ENCODE assay signal across 9 cellular contexts in genomic region chr9:136666364-136667216, GRCh38. TPM values are rescaled to one million over a fixed set of nuclear protein-coding genes. Genes with fewer than 3 reads are reported as not detected.
DNase-seq lines count a peak whose midpoint lies in the region; ATAC-seq, FAIRE-seq and TF ChIP-seq lines count a peak whose summit lies in the region.
"Had no signal": no experiment of that assay in that cellular context is flagged by ENCODE, and none has a peak within 500 bp of the region (broad histone marks: within the 10 kb centered on the region; RNA-seq: fewer than 3 reads in every experiment).

No MANE protein-coding gene starts in this region.

- H3K4me2 ChIP-seq in endothelial cell of umbilical vein (ENCODE audit: insufficient read depth, low read length), result peak overlapping the region; percentile 40
- peak overlapping the region; percentile 93 for H3K4me2 ChIP-seq in neuronal stem cell (ENCODE audit: insufficient read depth, low read length, poor library complexity, severe bottlenecking)

- H3K79me1 ChIP-seq in neuronal stem cell (ENCODE audit: low read depth, low read length), result peaks cover 2% of the 10 kb centered on the region

- POLR2A ChIA-PET in CD4-positive, alpha-beta memory T cell (lab: Charles Lee; ENCODE audit: partially characterized antibody), result interaction anchor here (1.1 kb wide), 1 partner anchor 181 kb away, joined by 3 read pairs; no protein-coding TSS in a partner anchor
- POLR2A ChIA-PET in Panc1 (lab: Charles Lee) (interaction anchor here (0.6 kb wide), 1 partner anchor 247 kb away, joined by 3 read pairs; no protein-coding TSS in a partner anchor), endothelial cell of umbilical vein (lab: Charles Lee) (interaction anchor here (1.6 to 9.9 kb wide), 2 partner anchors 11 to 20 kb away, joined by 9 to 161 read pairs; no protein-coding TSS in a partner anchor)

- H2AFZ ChIP-seq in endothelial cell of umbilical vein (ENCODE audit: low read depth, low read length), result no peak overlapping the region
- H2AFZ ChIP-seq in neuronal stem cell (ENCODE audit: low read length), result peak overlapping the region; percentile 76

- H3K27ac ChIP-seq in CD4-positive, alpha-beta memory T cell (ENCODE audit: low read depth, low read length), result no peak overlapping the region
- 0 out of 2 replicates have a peak overlapping the region, but pooled peaks have one; percentile 7 for H3K27ac ChIP-seq in Panc1 (ENCODE audit: low read length)
- peak overlapping the region; percentile 78 for H3K27ac ChIP-seq in endothelial cell of umbilical vein (ENCODE audit: insufficient read depth, low read depth, low read length)
- H3K27ac ChIP-seq in neuronal stem cell (replicated peaks; ENCODE audit: low read length), result no peak overlapping the region

- no peak overlapping the region for H3K4ac ChIP-seq in neuronal stem cell (ENCODE audit: low read length)

- peaks cover 80% of the 10 kb centered on the region for H3K79me2 ChIP-seq in endothelial cell of umbilical vein (ENCODE audit: control insufficient read depth, insufficient read depth, low read length)

- peaks cover 0 to 6% (median 0%) of the 10 kb centered on the region in 4 donors for H3K4me1 Mint-ChIP-seq in CD4-positive, alpha-beta memory T cell

- peak overlapping the region; percentile 90 for H2BK5ac ChIP-seq in neuronal stem cell (ENCODE audit: low read length)

- BruUV-seq in Panc1 (replicated peaks; lab: Mats Ljungman, UMichigan) (no TSS peak), endothelial cell of umbilical vein (replicated peaks; lab: Mats Ljungman, UMichigan) (no TSS peak)

- H3K23ac ChIP-seq in neuronal stem cell (ENCODE audit: low read depth, low read length, poor library complexity), result peak overlapping the region; percentile 73

- in situ Hi-C loops in Panc1 (cut with HindIII; ENCODE audit: low pct_unique_long_range_greater_than_20kb, low sequenced_read_pairs), result no loop called here

- peak; percentile 5 for TF ChIP-seq POLR2A in endothelial cell of umbilical vein (IDR thresholded peaks at IDR 0.05; ENCODE audit: low read depth, low read length)

- H2BK12ac ChIP-seq in neuronal stem cell (ENCODE audit: low read length), result peak overlapping the region; percentile 10

- H3K18ac ChIP-seq in neuronal stem cell (ENCODE audit: low read length), result peak overlapping the region; percentile 87

- H3K27me3 Mint-ChIP-seq in CD4-positive, alpha-beta memory T cell, result peaks cover 2 to 7% of the 10 kb centered on the region in 2 donors

- H3K9me3 Mint-ChIP-seq in CD4-positive, alpha-beta memory T cell, result no peaks in the 10 kb centered on the region

- H3K36me3 Mint-ChIP-seq in CD4-positive, alpha-beta memory T cell, result no peaks in the 10 kb centered on the region

- H4K8ac ChIP-seq in neuronal stem cell (ENCODE audit: low read depth, low read length), result peak overlapping the region; percentile 17

- H3K27ac Mint-ChIP-seq in CD4-positive, alpha-beta memory T cell, result no peak overlapping the region

- intact Hi-C loops in CD4-positive, alpha-beta memory T cell (cut with micrococcal nuclease), result no loop called here
- intact Hi-C loops in Panc1 (cut with micrococcal nuclease; ENCODE audit: unreplicated experiment), result no loop called here
- intact Hi-C loops in endothelial cell of umbilical vein (cut with micrococcal nuclease), result no loop called here

- H3K9ac ChIP-seq in endothelial cell of umbilical vein (replicated peaks; ENCODE audit: extremely low read depth, insufficient read depth, low read length) (peak overlapping the region; percentile 79), neuronal stem cell (ENCODE audit: low read depth, low read length, poor library complexity) (peak overlapping the region; percentile 86)

- H3K9me1 ChIP-seq in endothelial cell of umbilical vein (replicated peaks; ENCODE audit: control insufficient read depth, extremely low read depth, insufficient read depth, low read length), result no peaks in the 10 kb centered on the region

- dilution Hi-C loops in endothelial cell of umbilical vein (cut with MboI; ENCODE audit: extremely low pct_ligation_motif_present, low sequenced_read_pairs), result no loop called here

- no CpG with 5 or more reads among the region's 36 CpGs for WGBS in neuronal stem cell (ENCODE audit: extremely low coverage in 2 of 2, insufficient read length in 2 of 2, insufficient replicate concordance in 1 of 2), 2 donors

- peak overlapping the region; percentile 92 for H2BK15ac ChIP-seq in neuronal stem cell (ENCODE audit: low read length)

- FAIRE-seq in endothelial cell of umbilical vein (lab: Jason Lieb, UNC), result peak; percentile 43

- H3K27me3 ChIP-seq in CD4-positive, alpha-beta memory T cell (ENCODE audit: insufficient read depth, low read length), result no peaks in the 10 kb centered on the region
- H3K27me3 ChIP-seq in Panc1 (ENCODE audit: control insufficient read depth, insufficient read depth, low read length) (no peaks in the 10 kb centered on the region), endothelial cell of umbilical vein (ENCODE audit: control insufficient read depth in 2 of 2, insufficient read depth in 2 of 2, low read length in 2 of 2) (no peaks in the 10 kb centered on the region), neuronal stem cell (ENCODE audit: control insufficient read depth in 3 of 3, insufficient read depth in 3 of 3, low read depth in 1 of 3, low read length in 3 of 3) (peaks cover 0 to 22% (median 0%) of the 10 kb centered on the region in 3 experiments)

- DNase-seq in CD4-positive, alpha-beta memory T cell, result no peak
- DNase-seq in Panc1 (ENCODE audit: low read depth, low spot score), result no peak
- DNase-seq in endothelial cell of umbilical vein (ENCODE audit: low read depth, low spot score), result peak; percentile 39
- no peak for DNase-seq in neuronal stem cell (ENCODE audit: low spot score)
- no peak for DNase-seq in DMS114 treated with DMSO at 0.1 percent for 48 hours (lab: John Stamatoyannopoulos, UW; ENCODE audit: unreplicated experiment)

- H3K4me3 ChIP-seq in CD4-positive, alpha-beta memory T cell (ENCODE audit: low read length in 2 of 2), result no peak overlapping the region
- H3K4me3 ChIP-seq in Panc1 (ENCODE audit: low read depth in 2 of 2, low read length in 2 of 2), result peak overlapping the region; percentile 34 to 38
- peak overlapping the region; percentile 54 to 83 (median 65) for H3K4me3 ChIP-seq in endothelial cell of umbilical vein (replicated peaks in 1 of 3; ENCODE audit: insufficient read depth in 1 of 3, low read depth in 1 of 3, low read length in 3 of 3)
- H3K4me3 ChIP-seq in neuronal stem cell (ENCODE audit: low read length in 2 of 2), result peak overlapping the region; percentile 44 to 85
- H3K4me3 ChIP-seq: mucosa of descending colon had no signal

- ATAC-seq in Panc1, result no peak
- no peak for ATAC-seq in GM18517 (IDR thresholded peaks at IDR 0.05; ENCODE audit: unreplicated experiment)
- ATAC-seq in GM18909 (IDR thresholded peaks at IDR 0.05; ENCODE audit: poor library complexity, unreplicated experiment), result no peak
- no peak for ATAC-seq in GM18861 (IDR thresholded peaks at IDR 0.05; ENCODE audit: unreplicated experiment)
- ATAC-seq: mucosa of descending colon had no signal

- no peak overlapping the region for H2BK120ac ChIP-seq in neuronal stem cell (ENCODE audit: low read depth, low read length)

- peak overlapping the region in 6 of 8 donors; percentile 17 to 53 (median 38) for H3K4me3 Mint-ChIP-seq in CD4-positive, alpha-beta memory T cell

- TF ChIP-seq CTCF in Panc1 (IDR thresholded peaks at IDR 0.05) (no peak), endothelial cell of umbilical vein (IDR thresholded peaks at IDR 0.05; ENCODE audit: extremely low read depth in 1 of 2, insufficient read depth in 1 of 2, low read depth in 1 of 2, low read length in 2 of 2) (no peak)

- H4K20me1 ChIP-seq in endothelial cell of umbilical vein (replicated peaks; ENCODE audit: control insufficient read depth, extremely low read depth, insufficient read depth, low read length), result no peaks in the 10 kb centered on the region

- no peak overlapping the region for H4K91ac ChIP-seq in neuronal stem cell (ENCODE audit: low read depth, low read length, poor library complexity)

- no peaks in the 10 kb centered on the region for H3K36me3 ChIP-seq in CD4-positive, alpha-beta memory T cell (ENCODE audit: insufficient read depth, low read length)
- no peaks in the 10 kb centered on the region for H3K36me3 ChIP-seq in Panc1 (ENCODE audit: control insufficient read depth, insufficient read depth, low read length)
- H3K36me3 ChIP-seq in endothelial cell of umbilical vein (ENCODE audit: control insufficient read depth in 2 of 2, extremely low read depth in 1 of 2, insufficient read depth in 2 of 2, low read length in 2 of 2), result peaks cover 32 to 66% of the 10 kb centered on the region in 2 experiments
- H3K36me3 ChIP-seq in neuronal stem cell (replicated peaks in 1 of 2; ENCODE audit: control insufficient read depth in 2 of 2, insufficient read depth in 2 of 2, low read length in 2 of 2), result no peaks in the 10 kb centered on the region

- H3K4me1 ChIP-seq in CD4-positive, alpha-beta memory T cell (ENCODE audit: insufficient read depth, low read length), result peaks cover 5% of the 10 kb centered on the region
- H3K4me1 ChIP-seq in Panc1 (ENCODE audit: control insufficient read depth, insufficient read depth, low read length) (peaks cover 39% of the 10 kb centered on the region), endothelial cell of umbilical vein (ENCODE audit: control insufficient read depth, extremely low read depth, insufficient read depth, low read length) (peaks cover 24% of the 10 kb centered on the region), neuronal stem cell (ENCODE audit: control insufficient read depth in 2 of 2, insufficient read depth in 1 of 2, low read depth in 1 of 2, low read length in 2 of 2) (peaks cover 16 to 37% of the 10 kb centered on the region in 2 donors)

- CTCF ChIA-PET in CD4-positive, alpha-beta memory T cell (lab: Charles Lee; ENCODE audit: partially characterized antibody), result no interaction called here
- CTCF ChIA-PET in Panc1 (lab: Charles Lee) (no interaction called here), endothelial cell of umbilical vein (lab: Charles Lee) (interaction anchor here (7.2 kb wide), 1 partner anchor 21 kb away, joined by 90 read pairs; no protein-coding TSS in a partner anchor)

- peak overlapping the region; percentile 48 for H2AK5ac ChIP-seq in neuronal stem cell (ENCODE audit: low read depth, low read length)

- peak overlapping the region; percentile 17 for H3K14ac ChIP-seq in neuronal stem cell (ENCODE audit: low read length)

- H3K9me3 ChIP-seq in CD4-positive, alpha-beta memory T cell (ENCODE audit: control insufficient read depth in 1 of 2, low read length in 2 of 2), result no peaks in the 10 kb centered on the region
- H3K9me3 ChIP-seq in Panc1 (ENCODE audit: control insufficient read depth, insufficient read depth, low read depth, low read length), result no peaks in the 10 kb centered on the region
- H3K9me3 ChIP-seq in endothelial cell of umbilical vein (replicated peaks; ENCODE audit: control insufficient read depth, insufficient read depth, low read length), result no peaks in the 10 kb centered on the region
- no peaks in the 10 kb centered on the region for H3K9me3 ChIP-seq in neuronal stem cell (replicated peaks in 1 of 2; ENCODE audit: control insufficient read depth in 2 of 2, insufficient read depth in 1 of 2, low read depth in 1 of 2, low read length in 2 of 2)
- H3K9me3 ChIP-seq: mucosa of descending colon had no signal

RNA-seq across cellular contexts. Expression of gene EGFL7, which starts 3.9 kb away (rescaled TPM):
- total RNA-seq in CD4-positive, alpha-beta memory T cell, result not detected
- polyA plus RNA-seq in CD4-positive, alpha-beta memory T cell, result under 1 TPM in 1 of 2 donors, not detected in 1; 0.64 TPM
- total RNA-seq in Panc1 (2021; ENCODE audit: unreplicated experiment), result 42.3 TPM
- 81.9 TPM for polyA plus RNA-seq in Panc1 (2012; ENCODE audit: insufficient read length)
- total RNA-seq in endothelial cell of umbilical vein, result 1,042 and 1,043 TPM in 2 replicates
- polyA plus RNA-seq in endothelial cell of umbilical vein, result 1,377 and 1,605 TPM in 2 replicates
- 566 and 776 TPM in 2 replicates for polyA plus RNA-seq in endothelial cell of umbilical vein (2011; cell fraction: cytosol; rRNA removed)
- polyA plus RNA-seq in endothelial cell of umbilical vein (2011; cell fraction: nucleus; rRNA removed), result 1,080 and 1,467 TPM in 2 replicates
- polyA plus RNA-seq in endothelial cell of umbilical vein (2012), result 359 and 413 TPM in 2 replicates
- polyA minus RNA-seq in endothelial cell of umbilical vein, result 208 and 351 TPM in 2 replicates
- 15.5 TPM for polyA minus RNA-seq in endothelial cell of umbilical vein (2011; cell fraction: cytosol; rRNA and poly(A)+ RNA removed)
- polyA minus RNA-seq in endothelial cell of umbilical vein (2011; cell fraction: nucleus; rRNA and poly(A)+ RNA removed), result 236 and 523 TPM in 2 replicates
- 33.1 TPM for polyA plus RNA-seq in neuronal stem cell (2013, experiment 1 of 2)
- 32.0 TPM for polyA plus RNA-seq in neuronal stem cell (2013, experiment 2 of 2)

RNA-seq across cellular contexts. Expression of gene AGPAT2, which starts 20.7 kb away (rescaled TPM):
- total RNA-seq in CD4-positive, alpha-beta memory T cell, result 1 to 10 TPM; 6.9 to 7.8 TPM
- polyA plus RNA-seq in CD4-positive, alpha-beta memory T cell, result 10 to 100 TPM; 16.2 to 20.6 TPM
- total RNA-seq in Panc1 (2021; ENCODE audit: unreplicated experiment) (77.9 TPM), endothelial cell of umbilical vein (43.0 and 45.5 TPM in 2 replicates)
- 118 TPM for polyA plus RNA-seq in Panc1 (2012; ENCODE audit: insufficient read length)
- polyA plus RNA-seq in endothelial cell of umbilical vein, result 55.3 and 72.1 TPM in 2 replicates
- 31.4 and 42.0 TPM in 2 replicates for polyA plus RNA-seq in endothelial cell of umbilical vein (2011; cell fraction: cytosol; rRNA removed)
- polyA plus RNA-seq in endothelial cell of umbilical vein (2011; cell fraction: nucleus; rRNA removed), result 33.3 and 33.9 TPM in 2 replicates
- 26.9 and 34.8 TPM in 2 replicates for polyA plus RNA-seq in endothelial cell of umbilical vein (2012)
- 25.6 and 28.5 TPM in 2 replicates for polyA minus RNA-seq in endothelial cell of umbilical vein
- 92.9 TPM for polyA minus RNA-seq in endothelial cell of umbilical vein (2011; cell fraction: cytosol; rRNA and poly(A)+ RNA removed)
- 9.0 and 14.7 TPM in 2 replicates for polyA minus RNA-seq in endothelial cell of umbilical vein (2011; cell fraction: nucleus; rRNA and poly(A)+ RNA removed)
- 3.7 TPM for polyA plus RNA-seq in neuronal stem cell (2013, experiment 1 of 2)
- 3.5 TPM for polyA plus RNA-seq in neuronal stem cell (2013, experiment 2 of 2)

RNA-seq across cellular contexts. Expression of gene DIPK1B, which starts 45.8 kb away (rescaled TPM):
- not detected for total RNA-seq in CD4-positive, alpha-beta memory T cell
- not detected for polyA plus RNA-seq in CD4-positive, alpha-beta memory T cell
- total RNA-seq in Panc1 (2021; ENCODE audit: unreplicated experiment), result 10.6 TPM
- 26.9 TPM for polyA plus RNA-seq in Panc1 (2012; ENCODE audit: insufficient read length)
- 242 and 253 TPM in 2 replicates for total RNA-seq in endothelial cell of umbilical vein
- polyA plus RNA-seq in endothelial cell of umbilical vein, result 441 and 642 TPM in 2 replicates
- 200 and 310 TPM in 2 replicates for polyA plus RNA-seq in endothelial cell of umbilical vein (2011; cell fraction: cytosol; rRNA removed)
- polyA plus RNA-seq in endothelial cell of umbilical vein (2011; cell fraction: nucleus; rRNA removed), result 230 and 265 TPM in 2 replicates
- 68.8 and 103 TPM in 2 replicates for polyA plus RNA-seq in endothelial cell of umbilical vein (2012)
- 152 and 193 TPM in 2 replicates for polyA minus RNA-seq in endothelial cell of umbilical vein
- polyA minus RNA-seq in endothelial cell of umbilical vein (2011; cell fraction: cytosol; rRNA and poly(A)+ RNA removed), result not detected
- polyA minus RNA-seq in endothelial cell of umbilical vein (2011; cell fraction: nucleus; rRNA and poly(A)+ RNA removed), result 53.0 and 89.3 TPM in 2 replicates
- 40.0 TPM for polyA plus RNA-seq in neuronal stem cell (2013, experiment 1 of 2)
- 39.1 TPM for polyA plus RNA-seq in neuronal stem cell (2013, experiment 2 of 2)

Comparison
In these comparisons a context has a peak if more than half of its experiments do, and no peak if none do; other contexts are left out.
1. H3K27ac ChIP-seq: peak in Panc1 (single experiment) and endothelial cell of umbilical vein (single experiment); none in CD4-positive, alpha-beta memory T cell (single experiment) and neuronal stem cell (single experiment).
2. H3K4me3 ChIP-seq: peak in Panc1 (2 of 2), endothelial cell of umbilical vein (3 of 3) and neuronal stem cell (2 of 2); none in CD4-positive, alpha-beta memory T cell (0 of 2).
3. RNA of gene EGFL7, which starts 3.9 kb away (total RNA-seq): 1,042 to 1,043 TPM in endothelial cell of umbilical vein and 42.3 TPM in Panc1 (single experiment); not detected in CD4-positive, alpha-beta memory T cell; every median in the first group is over 10 times any median in the second.
4. RNA of gene DIPK1B, which starts 45.8 kb away (total RNA-seq): 242 to 253 TPM in endothelial cell of umbilical vein; 10.6 TPM in Panc1 (single experiment) and not detected in CD4-positive, alpha-beta memory T cell; every median in the first group is over 10 times any median in the second.